Comparison of ENCODE assay signal across 8 cellular contexts in the genomic region with DNA sequence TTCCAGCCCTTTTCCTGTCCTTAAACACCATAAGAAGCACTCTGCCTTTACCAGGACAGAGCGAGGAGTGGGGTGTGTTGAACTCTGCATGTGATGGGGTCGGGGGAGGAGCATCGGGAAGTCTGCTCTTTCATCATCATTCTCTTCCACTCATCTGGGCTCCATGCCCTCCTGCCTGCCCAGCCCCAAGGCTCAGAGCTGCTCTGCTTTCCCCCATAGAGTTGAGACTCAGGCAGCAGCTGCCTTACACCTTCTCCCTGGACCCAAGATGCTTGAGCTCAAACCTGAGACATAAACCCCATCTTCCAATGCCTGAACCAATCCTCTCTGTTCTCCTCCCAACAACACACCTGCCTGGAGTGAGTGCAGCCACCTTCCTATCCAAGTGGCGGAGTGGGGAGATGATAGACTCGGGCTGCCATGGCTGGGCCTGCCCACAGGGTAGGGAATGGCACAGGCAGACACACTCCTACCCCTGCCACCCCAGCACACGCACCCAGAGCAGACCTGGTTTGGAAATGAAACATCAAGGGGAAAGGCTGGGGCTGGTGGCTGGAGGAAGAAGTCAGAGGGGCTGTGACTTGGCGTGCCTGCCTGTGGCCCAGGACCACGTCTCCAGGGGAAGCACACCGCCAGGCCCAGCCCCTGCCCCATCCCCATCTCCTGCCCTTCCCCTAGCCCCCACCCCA.
A peak's percentile ranks its signal among the peaks of the same experiment; 100 is the strongest.
DNase-seq lines count a peak whose midpoint lies in the region; ATAC-seq, FAIRE-seq and TF ChIP-seq lines count a peak whose summit lies in the region.

No MANE protein-coding gene starts in this region.

- no peak overlapping the region for H3K4me3 ChIP-seq in fibroblast of pulmonary artery (replicated peaks; ENCODE audit: low read depth, low read length)
- H3K4me3 ChIP-seq in rectal smooth muscle tissue (ENCODE audit: low read length): no peak overlapping the region

- FAIRE-seq in GM19239 (lab: Jason Lieb, UNC): no peak

- no peak overlapping the region for H3K9ac ChIP-seq in rectal smooth muscle tissue (ENCODE audit: low read length)

- ATAC-seq in HG03521 (IDR thresholded peaks at IDR 0.05; ENCODE audit: unreplicated experiment): no peak
- ATAC-seq in GM18502 (IDR thresholded peaks at IDR 0.05; ENCODE audit: poor library complexity, unreplicated experiment): no peak

- no peaks in the 10 kb centered on the region for H3K27me3 ChIP-seq in rectal smooth muscle tissue (ENCODE audit: control insufficient read depth, insufficient read depth, low read length)

- peak overlapping the region; percentile 82 for H3K27ac ChIP-seq in rectal smooth muscle tissue (ENCODE audit: low read depth, low read length)

- peak; percentile 53 for DNase-seq in GM20000 (ENCODE audit: low spot score)
- DNase-seq in UCSD-AML1 (lab: John Stamatoyannopoulos, UW; ENCODE audit: unreplicated experiment): peak; percentile 27
- peak; percentile 62 for DNase-seq in fibroblast of pulmonary artery (ENCODE audit: low read depth)
- DNase-seq in retina: no peak
- no peak for DNase-seq in GM19239 (ENCODE audit: insufficient read length, low spot score)

- H3K4me1 ChIP-seq in rectal smooth muscle tissue (ENCODE audit: control insufficient read depth, insufficient read depth, low read length): peaks cover 34% of the 10 kb centered on the region

- no peaks in the 10 kb centered on the region for H3K36me3 ChIP-seq in rectal smooth muscle tissue (ENCODE audit: control insufficient read depth, insufficient read depth, low read length)

- TF ChIP-seq CTCF in GM20000 (IDR thresholded peaks at IDR 0.05; ENCODE audit: extremely low read depth, missing control alignments) (no peak), fibroblast of pulmonary artery (IDR thresholded peaks at IDR 0.05; ENCODE audit: low read length, missing control alignments) (no peak)

Comparison
In these comparisons a context has a peak if more than half of its experiments do, and no peak if none do; other contexts are left out.
1. DNase-seq: peak in GM20000 (single experiment), UCSD-AML1 (single experiment) and fibroblast of pulmonary artery (single experiment); none in retina (single experiment) and GM19239 (single experiment).